ENCODE assay signal across 39 cellular contexts in genomic region chr9:77188242-77188641, GRCh38.
"Had no signal": no experiment of that assay in that cellular context is flagged by ENCODE, and none has a peak within 500 bp of the region (broad histone marks: within the 10 kb centered on the region; RNA-seq: fewer than 3 reads in every experiment).

No MANE protein-coding gene starts in this region.

- H3K9me3 Mint-ChIP-seq: activated T-cell treated with anti-CD3 and anti-CD28 coated beads, Interleukin-2, amount 50 U/mL, for 4 hours; activated T-helper 1 cell treated with anti-CD3 and anti-CD28 coated beads, Interleukin-12 subunit alpha, Interleukin-12 subunit beta, Interleukin-2, Interleukin-4 antibody, amounts not matched to agents 30 ng/mL and 10 ng/mL and 1 ng/mL, durations not matched to agents 14 hours and 24 hours and 36 hours; activated T-helper 17 cell treated with anti-CD3 and anti-CD28 coated beads, Interleukin-2, amount 50 U/mL, for 72 hours; central memory CD8-positive, alpha-beta T cell had no signal

- FAIRE-seq: astrocyte, bronchial epithelial cell, colon had no signal

- H3K27ac Mint-ChIP-seq: activated naive CD4-positive, alpha-beta T cell treated with anti-CD3 and anti-CD28 coated beads for 36 hours; activated naive CD4-positive, alpha-beta T cell treated with anti-CD3 and anti-CD28 coated beads, Interleukin-2, amount 10 ng/mL, durations not matched to agents 7 days and 5 days; activated naive CD4-positive, alpha-beta T cell treated with anti-CD3 and anti-CD28 coated beads, Interleukin-2, amount 50 U/mL, for 24 hours; activated naive CD8-positive, alpha-beta T cell; activated naive CD8-positive, alpha-beta T cell treated with anti-CD3 and anti-CD28 coated beads for 36 hours; activated naive CD8-positive, alpha-beta T cell treated with anti-CD3 and anti-CD28 coated beads, Interleukin-2, amount 10 ng/mL, durations not matched to agents 7 days and 5 days; activated naive CD8-positive, alpha-beta T cell treated with anti-CD3 and anti-CD28 coated beads, Interleukin-2, amount 50 U/mL, for 24 hours; activated T-cell treated with anti-CD3 and anti-CD28 coated beads, Interleukin-2, amount 50 U/mL, for 24 hours; activated T-cell treated with anti-CD3 and anti-CD28 coated beads, Interleukin-2, amount 50 U/mL, for 72 hours; activated T-helper 1 cell treated with anti-CD3 and anti-CD28 coated beads, Interleukin-12 subunit alpha, Interleukin-12 subunit beta, Interleukin-2, Interleukin-4 antibody, amounts not matched to agents 30 ng/mL and 10 ng/mL and 1 ng/mL, durations not matched to agents 14 hours and 24 hours and 36 hours; activated T-helper 17 cell treated with anti-CD3 and anti-CD28 coated beads, Interleukin-2, amount 50 U/mL, for 72 hours; activated T-helper 2 cell treated with anti-CD3 and anti-CD28 coated beads, Interferon-gamma antibody, Interleukin-2, Interleukin-4, amounts not matched to agents 10 μg/mL and 5 μg/mL and 100 μg/mL, durations not matched to agents 14 hours and 24 hours and 36 hours; brain had no signal

- DNase-seq: activated effector memory CD4-positive, alpha-beta T cell treated with anti-CD3 and anti-CD28 coated beads, Interleukin-2, amount 50 U/mL, for 16 hours; activated effector memory CD4-positive, alpha-beta T cell treated with Interleukin-2 at 50 U/mL for 16 hours; activated gamma-delta T cell; activated gamma-delta T cell treated with Interleukin-2 at 50 U/mL for 16 hours; activated naive CD4-positive, alpha-beta T cell; activated naive CD4-positive, alpha-beta T cell treated with anti-CD3 and anti-CD28 coated beads for 36 hours; activated naive CD4-positive, alpha-beta T cell treated with anti-CD3 and anti-CD28 coated beads, Interleukin-2, amount 10 ng/mL, durations not matched to agents 7 days and 5 days; activated naive CD4-positive, alpha-beta T cell treated with anti-CD3 and anti-CD28 coated beads, Interleukin-2, amount 50 U/mL, for 16 hours; activated naive CD4-positive, alpha-beta T cell treated with Interleukin-2 at 50 U/mL for 16 hours; activated naive CD8-positive, alpha-beta T cell treated with anti-CD3 and anti-CD28 coated beads for 36 hours; activated naive CD8-positive, alpha-beta T cell treated with anti-CD3 and anti-CD28 coated beads, Interleukin-2, amount 10 ng/mL, durations not matched to agents 7 days and 5 days; activated naive CD8-positive, alpha-beta T cell treated with anti-CD3 and anti-CD28 coated beads, Interleukin-2, amount 50 U/mL, for 24 hours; activated T-cell treated with anti-CD3 and anti-CD28 coated beads, Interleukin-2, amount 50 U/mL, for 24 hours; activated T-cell treated with anti-CD3 and anti-CD28 coated beads, Interleukin-2, amount 50 U/mL, for 4 hours; activated T-cell treated with anti-CD3 and anti-CD28 coated beads, Interleukin-2, amount 50 U/mL, for 48 hours; activated T-cell treated with anti-CD3 and anti-CD28 coated beads, Interleukin-2, amount 50 U/mL, for 72 hours; adrenal gland; amniotic stem cell; amygdala; anterior cingulate cortex; aorta; body of pancreas; brain microvascular endothelial cell; central memory CD4-positive, alpha-beta T cell; cerebellar nuclear complex had no signal

- H3K27me3 Mint-ChIP-seq: activated naive CD4-positive, alpha-beta T cell treated with anti-CD3 and anti-CD28 coated beads, Interleukin-2, amount 10 ng/mL, durations not matched to agents 7 days and 5 days; activated naive CD4-positive, alpha-beta T cell treated with anti-CD3 and anti-CD28 coated beads, Interleukin-2, amount 50 U/mL, for 24 hours; activated naive CD8-positive, alpha-beta T cell; activated naive CD8-positive, alpha-beta T cell treated with anti-CD3 and anti-CD28 coated beads for 36 hours; activated naive CD8-positive, alpha-beta T cell treated with anti-CD3 and anti-CD28 coated beads, Interleukin-2, amount 10 ng/mL, durations not matched to agents 7 days and 5 days; activated naive CD8-positive, alpha-beta T cell treated with anti-CD3 and anti-CD28 coated beads, Interleukin-2, amount 50 U/mL, for 24 hours; activated T-cell treated with anti-CD3 and anti-CD28 coated beads, Interleukin-2, amount 50 U/mL, for 24 hours; activated T-helper 17 cell treated with anti-CD3 and anti-CD28 coated beads, Interleukin-2, amount 50 U/mL, for 72 hours; brain; central memory CD8-positive, alpha-beta T cell had no signal

- H3K9me3 ChIP-seq: adrenal gland, ascending aorta, body of pancreas, breast epithelium had no signal

- H3K4me1 Mint-ChIP-seq: brain had no signal

- ATAC-seq: activated naive CD4-positive, alpha-beta T cell treated with anti-CD3 and anti-CD28 coated beads, Interleukin-2, amount 50 U/mL, for 72 hours; activated naive CD8-positive, alpha-beta T cell treated with anti-CD3 and anti-CD28 coated beads, Interleukin-2, amount 50 U/mL, for 24 hours; activated T-cell treated with anti-CD3 and anti-CD28 coated beads, Interleukin-2, amount 50 U/mL, for 4 hours; activated T-cell treated with anti-CD3 and anti-CD28 coated beads, Interleukin-2, amount 50 U/mL, for 72 hours; activated T-helper 17 cell treated with anti-CD3 and anti-CD28 coated beads, Interleukin-2, amount 50 U/mL, for 72 hours; body of pancreas had no signal

- H3K4me1 ChIP-seq: adrenal gland, ascending aorta, breast epithelium had no signal

- H3K27ac ChIP-seq: adrenal gland, ascending aorta, body of pancreas, brain microvascular endothelial cell, breast epithelium, cardiac muscle cell had no signal

- H3K36me3 ChIP-seq: adrenal gland, ascending aorta, brain microvascular endothelial cell, breast epithelium, cardiac muscle cell had no signal

- H3K4me3 ChIP-seq: adrenal gland, ascending aorta, body of pancreas, breast epithelium, cardiac muscle cell had no signal

- H3K4me3 Mint-ChIP-seq: activated naive CD4-positive, alpha-beta T cell treated with anti-CD3 and anti-CD28 coated beads for 36 hours; activated naive CD4-positive, alpha-beta T cell treated with anti-CD3 and anti-CD28 coated beads, Interleukin-2, amount 10 ng/mL, durations not matched to agents 7 days and 5 days; activated naive CD4-positive, alpha-beta T cell treated with anti-CD3 and anti-CD28 coated beads, Interleukin-2, amount 50 U/mL, for 24 hours; activated naive CD8-positive, alpha-beta T cell; activated naive CD8-positive, alpha-beta T cell treated with anti-CD3 and anti-CD28 coated beads for 36 hours; activated naive CD8-positive, alpha-beta T cell treated with anti-CD3 and anti-CD28 coated beads, Interleukin-2, amount 10 ng/mL, durations not matched to agents 7 days and 5 days; activated naive CD8-positive, alpha-beta T cell treated with anti-CD3 and anti-CD28 coated beads, Interleukin-2, amount 50 U/mL, for 24 hours; activated T-cell treated with anti-CD3 and anti-CD28 coated beads, Interleukin-2, amount 50 U/mL, for 24 hours; activated T-cell treated with anti-CD3 and anti-CD28 coated beads, Interleukin-2, amount 50 U/mL, for 4 hours; activated T-cell treated with anti-CD3 and anti-CD28 coated beads, Interleukin-2, amount 50 U/mL, for 72 hours; activated T-helper 1 cell treated with anti-CD3 and anti-CD28 coated beads, Interleukin-12 subunit alpha, Interleukin-12 subunit beta, Interleukin-2, Interleukin-4 antibody, amounts not matched to agents 30 ng/mL and 10 ng/mL and 1 ng/mL, durations not matched to agents 14 hours and 24 hours and 36 hours; activated T-helper 17 cell treated with anti-CD3 and anti-CD28 coated beads, Interleukin-2, amount 50 U/mL, for 72 hours; brain; central memory CD8-positive, alpha-beta T cell had no signal

- H3K27me3 ChIP-seq: adrenal gland, ascending aorta, body of pancreas, brain microvascular endothelial cell, breast epithelium, cardiac muscle cell had no signal
